In the genomic region with DNA sequence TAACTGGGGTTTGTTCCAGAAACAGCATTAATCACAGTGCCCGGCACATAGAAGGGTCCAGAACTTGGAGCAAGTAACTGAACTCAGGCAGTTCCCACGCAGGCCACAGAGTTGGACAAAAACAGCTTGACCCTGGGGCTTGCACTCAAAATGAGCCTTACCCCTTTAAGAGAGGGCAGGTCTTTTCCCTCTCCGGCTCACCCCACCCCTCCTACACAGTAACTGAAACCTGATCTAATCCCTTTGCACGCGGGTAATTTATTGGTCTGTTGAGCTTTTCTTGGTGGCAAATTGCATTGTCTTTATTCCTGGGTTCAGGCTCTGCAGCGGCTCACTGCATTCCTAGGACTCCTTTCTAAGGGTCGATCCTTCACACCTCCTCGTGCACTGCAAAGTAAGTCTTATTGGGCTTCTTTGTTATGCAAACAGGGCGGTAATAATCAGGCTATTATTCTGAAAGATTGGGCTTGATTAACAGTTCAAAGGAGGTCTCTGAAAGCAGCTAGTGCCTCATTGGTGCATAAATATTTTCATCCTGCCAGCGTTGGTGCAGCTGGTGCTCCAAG, we compare ENCODE assay signal across 8 cellular contexts.
DNase-seq lines count a peak whose midpoint lies in the region; FAIRE-seq and TF ChIP-seq lines count a peak whose summit lies in the region.
"Not testable (repeated sequence)": the region's sequence is repeated elsewhere in the genome, so short reads cannot be mapped to it uniquely, and the experiment has no call there.

No MANE protein-coding gene starts in this region.

- TF ChIP-seq CTCF in left ventricle myocardium inferior (IDR thresholded peaks at IDR 0.05; ENCODE audit: borderline replicate concordance) = not testable (repeated sequence)

- H3K36me3 ChIP-seq in BLaER1 treated with 17β-estradiol and CSF1 and Interleukin-3, amounts not matched to agents 10 nM and 100 nM; HAP-1 (replicated peaks); duodenal mucosa (ENCODE audit: control insufficient read depth in 1 of 2, insufficient read depth in 2 of 2, low read length in 2 of 2); left ventricle myocardium inferior; mucosa of rectum (ENCODE audit: control insufficient read depth in 2 of 2, insufficient read depth in 2 of 2, low read length in 2 of 2); small intestine (ENCODE audit: control insufficient read depth in 2 of 2, insufficient read depth in 2 of 2, low read length in 2 of 2): not testable (repeated sequence)

- not testable (repeated sequence) for H3K9ac ChIP-seq in BLaER1 treated with 17β-estradiol and CSF1 and Interleukin-3, amounts not matched to agents 10 nM and 100 nM; duodenal mucosa (ENCODE audit: low read depth in 1 of 2, low read length in 2 of 2); mucosa of rectum (ENCODE audit: low read depth in 1 of 2, low read length in 2 of 2)

- intact Hi-C loops in left ventricle myocardium inferior (cut with micrococcal nuclease) = not testable (repeated sequence)

- DNase-seq in HAP-1 (ENCODE audit: low spot score in 2 of 2) (peak; percentile 90 to 97), NCI-H1105 treated with DMSO at 0.1 percent for 48 hours (lab: John Stamatoyannopoulos, UW) (peak; percentile 54), SK-N-DZ (ENCODE audit: low spot score) (peak; percentile 5), small intestine (peak; percentile 15)
- not testable (repeated sequence) for DNase-seq in left ventricle myocardium inferior

- H3K27me3 ChIP-seq in BLaER1 treated with 17β-estradiol and CSF1 and Interleukin-3, amounts not matched to agents 10 nM and 100 nM; HAP-1 (ENCODE audit: low read depth); duodenal mucosa (ENCODE audit: control insufficient read depth in 1 of 2, insufficient read depth in 2 of 2, low read length in 2 of 2); left ventricle myocardium inferior (ENCODE audit: low read depth); mucosa of rectum (ENCODE audit: control insufficient read depth in 2 of 2, insufficient read depth in 2 of 2, low read length in 2 of 2); small intestine (ENCODE audit: control insufficient read depth in 2 of 2, insufficient read depth in 2 of 2, low read length in 2 of 2): not testable (repeated sequence)

- not testable (repeated sequence) for FAIRE-seq in small intestine (lab: Jason Lieb, UNC)

- H3K4me3 ChIP-seq in BLaER1 treated with 17β-estradiol and CSF1 and Interleukin-3, amounts not matched to agents 10 nM and 100 nM; HAP-1; small intestine (ENCODE audit: low read depth in 1 of 2, low read length in 2 of 2): not testable (repeated sequence)
- peak overlapping the region; percentile 30 to 40 for H3K4me3 ChIP-seq in duodenal mucosa (ENCODE audit: low read depth in 1 of 2, low read length in 2 of 2)
- H3K4me3 ChIP-seq in left ventricle myocardium inferior = peak overlapping the region; percentile 36
- peak overlapping the region; percentile 22 to 61 for H3K4me3 ChIP-seq in mucosa of rectum (ENCODE audit: low read length in 2 of 2)

- not testable (repeated sequence) for H3K27ac ChIP-seq in BLaER1 treated with 17β-estradiol and CSF1 and Interleukin-3, amounts not matched to agents 10 nM and 100 nM; duodenal mucosa (ENCODE audit: low read depth, low read length); left ventricle myocardium inferior (replicated peaks); mucosa of rectum (ENCODE audit: low read depth in 2 of 2, low read length in 2 of 2); small intestine (ENCODE audit: low read depth in 1 of 2, low read length in 1 of 2)

- in situ Hi-C loops in HAP-1 (cut with MboI; ENCODE audit: low sequenced_read_pairs) = loop anchor here (25.0 kb wide), 1 partner anchor 207 kb away; the partner anchor contains the start of gene SHMT1

- 9 to 25% (median 21%) methylated on average over 5 to 9 of the region's 10 CpGs for WGBS in small intestine, 3 donors

- H3K4me1 ChIP-seq in BLaER1 treated with 17β-estradiol and CSF1 and Interleukin-3, amounts not matched to agents 10 nM and 100 nM; duodenal mucosa (ENCODE audit: control insufficient read depth in 1 of 2, insufficient read depth in 2 of 2, low read length in 2 of 2); mucosa of rectum (ENCODE audit: control insufficient read depth in 2 of 2, insufficient read depth in 2 of 2, low read length in 2 of 2); small intestine (ENCODE audit: control insufficient read depth in 2 of 2, insufficient read depth in 1 of 2, low read depth in 1 of 2, low read length in 1 of 2): not testable (repeated sequence)
- H3K4me1 ChIP-seq in HAP-1 (peaks cover 13% of the 10 kb centered on the region), left ventricle myocardium inferior (peaks cover 22% of the 10 kb centered on the region)

- H3K4me2 ChIP-seq in BLaER1 treated with 17β-estradiol and CSF1 and Interleukin-3, amounts not matched to agents 10 nM and 100 nM = peak overlapping the region in 8 of 11 experiments; percentile 16 to 49 (median 32); a peak in 6 of 22 replicates

- H3K9me3 ChIP-seq in BLaER1 treated with 17β-estradiol and CSF1 and Interleukin-3, amounts not matched to agents 10 nM and 100 nM (replicated peaks in 1 of 11); HAP-1; duodenal mucosa (ENCODE audit: control insufficient read depth in 1 of 2, low read length in 2 of 2); left ventricle myocardium inferior (replicated peaks); mucosa of rectum (ENCODE audit: control insufficient read depth in 2 of 2, low read length in 2 of 2); small intestine (ENCODE audit: control insufficient read depth, low read depth): not testable (repeated sequence)

- not testable (repeated sequence) for H4K20me1 ChIP-seq in BLaER1 treated with 17β-estradiol and CSF1 and Interleukin-3, amounts not matched to agents 10 nM and 100 nM
